1 cellular context compared by ENCODE assay signal in the genomic region with DNA sequence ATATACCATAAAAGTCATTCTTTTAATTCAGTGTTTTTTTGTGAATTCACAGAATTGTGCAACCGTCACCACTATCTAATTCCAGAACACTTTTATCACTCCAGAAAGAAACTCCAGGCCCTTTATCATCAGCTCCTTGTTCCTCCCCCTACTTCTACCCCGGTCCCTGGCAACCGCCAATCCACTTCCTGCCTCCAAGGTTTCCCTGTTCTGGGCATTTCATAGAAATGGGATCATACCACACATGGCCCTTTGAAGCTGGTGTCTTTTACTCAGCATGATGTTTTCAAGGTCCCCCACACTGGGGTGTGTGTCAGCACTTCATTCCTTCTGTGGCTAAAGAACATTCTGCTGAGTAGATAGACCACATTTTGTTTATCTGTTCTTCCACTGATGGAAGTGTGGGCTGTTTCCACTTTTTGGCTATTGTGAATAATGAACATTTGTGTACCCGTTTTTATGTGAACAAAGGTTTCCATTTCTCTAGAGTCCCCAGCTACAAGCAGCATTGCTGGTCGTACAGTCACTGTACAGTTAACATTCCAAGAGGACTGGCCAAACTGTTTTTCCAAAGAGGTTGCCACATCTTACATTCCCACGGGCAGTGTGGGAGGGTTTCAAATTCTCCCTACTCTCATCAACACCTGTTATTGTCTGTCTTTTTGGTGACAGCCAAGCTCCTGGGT.
TF ChIP-seq lines count a peak whose summit lies in the region.

No MANE protein-coding gene starts in this region.

TF ChIP-seq in HepG2, 621 proteins besides CTCF, POLR2A, EP300 and RAD21 (continued from another document):
- no peak for TF ChIP-seq ARID4A (CRISPR knock-in tag; IDR thresholded peaks at IDR 0.05; ENCODE audit: borderline replicate concordance)
TF ChIP-seq in HepG2: peak in this region for 1.
